Comparison of ENCODE assay signal across 1 cellular context in genomic region chr3:168517514-168518071, GRCh38.
TF ChIP-seq lines count a peak whose summit lies in the region.

No MANE protein-coding gene starts in this region.

TF ChIP-seq in HepG2, 621 proteins besides CTCF, POLR2A, EP300 and RAD21 (continued from another document):
- TF ChIP-seq, protein P1, sequence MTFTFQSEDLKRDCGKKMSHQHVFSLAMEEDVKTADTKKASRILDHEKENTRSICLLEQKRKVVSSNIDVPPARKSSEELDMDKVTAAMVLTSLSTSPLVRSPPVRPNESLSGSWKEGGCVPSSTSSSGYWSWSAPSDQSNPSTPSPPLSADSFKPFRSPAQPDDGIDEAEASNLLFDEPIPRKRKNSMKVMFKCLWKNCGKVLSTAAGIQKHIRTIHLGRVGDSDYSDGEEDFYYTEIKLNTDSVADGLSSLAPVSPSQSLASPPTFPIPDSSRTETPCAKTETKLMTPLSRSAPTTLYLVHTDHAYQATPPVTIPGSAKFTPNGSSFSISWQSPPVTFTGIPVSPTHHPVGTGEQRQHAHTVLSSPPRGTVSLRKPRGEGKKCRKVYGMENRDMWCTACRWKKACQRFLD (CRISPR knock-in tag; IDR thresholded peaks at IDR 0.05; ENCODE audit: borderline replicate concordance), result no peak
- TF ChIP-seq ZNF30 (CRISPR knock-in tag; IDR thresholded peaks at IDR 0.05) (no peak), HNF4A (CRISPR knock-in tag; IDR thresholded peaks at IDR 0.05) (peak; percentile 55), SOX13 (IDR thresholded peaks at IDR 0.05) (no peak), SOX13 (CRISPR knock-in tag; conservative IDR thresholded peaks at IDR 0.05 in 1 of 2, IDR thresholded peaks at IDR 0.05 in 1 of 2) (peak in 1 of 2 experiments; percentile 34; a peak in 1 of 4 replicates), HMG20A (CRISPR knock-in tag; IDR thresholded peaks at IDR 0.05; ENCODE audit: borderline replicate concordance) (0 out of 2 replicates have a peak, but pooled peaks have one; percentile 18), ARID5B (CRISPR knock-in tag; IDR thresholded peaks at IDR 0.05) (peak; percentile 35; the same call in 1 of the 2 replicates), ETV5 (CRISPR knock-in tag; IDR thresholded peaks at IDR 0.05; ENCODE audit: borderline replicate concordance) (no peak), REL (CRISPR knock-in tag; conservative IDR thresholded peaks at IDR 0.05) (no peak), ZBTB7B (CRISPR knock-in tag; IDR thresholded peaks at IDR 0.05) (peak; percentile 28; the same call in 1 of the 2 replicates), SALL2 (CRISPR knock-in tag; IDR thresholded peaks at IDR 0.05) (no peak), SRSF4 (IDR thresholded peaks at IDR 0.05; ENCODE audit: low read depth, low read length, poor library complexity, severe bottlenecking) (no peak), HNF4G (IDR thresholded peaks at IDR 0.05; ENCODE audit: borderline replicate concordance, low read depth, low read length) (peak; percentile 34; the same call in 1 of the 2 replicates), HNF4G (CRISPR knock-in tag; IDR thresholded peaks at IDR 0.05; ENCODE audit: borderline replicate concordance, low read depth) (no peak), KDM4B (CRISPR knock-in tag; IDR thresholded peaks at IDR 0.05) (no peak)
- TF ChIP-seq, protein P2, sequence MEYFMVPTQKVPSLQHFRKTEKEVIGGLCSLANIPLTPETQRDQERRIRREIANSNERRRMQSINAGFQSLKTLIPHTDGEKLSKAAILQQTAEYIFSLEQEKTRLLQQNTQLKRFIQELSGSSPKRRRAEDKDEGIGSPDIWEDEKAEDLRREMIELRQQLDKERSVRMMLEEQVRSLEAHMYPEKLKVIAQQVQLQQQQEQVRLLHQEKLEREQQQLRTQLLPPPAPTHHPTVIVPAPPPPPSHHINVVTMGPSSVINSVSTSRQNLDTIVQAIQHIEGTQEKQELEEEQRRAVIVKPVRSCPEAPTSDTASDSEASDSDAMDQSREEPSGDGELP (IDR thresholded peaks at IDR 0.05; ENCODE audit: borderline replicate concordance, low read depth), result peak; percentile 23; the same call in 1 of the 2 replicates
TF ChIP-seq in HepG2: peak in this region for 8.
